ENCODE assay signal across 21 cellular contexts in genomic region chr18:1487457-1487856, GRCh38.
A peak's percentile ranks its signal among the peaks of the same experiment; 100 is the strongest.
DNase-seq lines count a peak whose midpoint lies in the region; ATAC-seq, FAIRE-seq and TF ChIP-seq lines count a peak whose summit lies in the region.
"Had no signal": no experiment of that assay in that cellular context is flagged by ENCODE, and none has a peak within 500 bp of the region (broad histone marks: within the 10 kb centered on the region; RNA-seq: fewer than 3 reads in every experiment).

No MANE protein-coding gene starts in this region.

- no peak overlapping the region for H3K4me2 ChIP-seq in K562 (ENCODE audit: insufficient read depth, low read length)
- H3K4me2 ChIP-seq: A549; BLaER1 treated with 17β-estradiol and CSF1 and Interleukin-3, amounts not matched to agents 10 nM and 100 nM had no signal

- no peak for DNase-seq in K562 (ENCODE audit: extremely low read depth in 1 of 4, low spot score in 3 of 4)
- no peak for DNase-seq in stimulated activated effector memory CD8-positive, alpha-beta T cell treated with anti-CD3 and anti-CD28 coated beads, Interleukin-12 subunit alpha, Interleukin-12 subunit beta, amount 100 ng/mL, for 72 hours (ENCODE audit: low spot score in 2 of 2)
- DNase-seq in urothelium cell line (ENCODE audit: low spot score) = no peak
- DNase-seq in NCI-H226 = no peak
- DNase-seq in colonic mucosa = no peak
- DNase-seq: AML-193; Caco-2; Calu3; CD4-positive, alpha-beta T cell; CD8-positive, alpha-beta T cell; DMS79 treated with DMSO at 0.1 percent for 48 hours; GF-D8 had no signal

- H3K4me1 Mint-ChIP-seq in stimulated activated effector memory CD8-positive, alpha-beta T cell treated with anti-CD3 and anti-CD28 coated beads, Interleukin-12 subunit alpha, Interleukin-12 subunit beta, amount 100 ng/mL, for 72 hours = no peaks in the 10 kb centered on the region
- H3K4me1 Mint-ChIP-seq: B cell had no signal

- in situ Hi-C loops in K562 (cut with MboI) = no loop called here

- TF ChIP-seq RAD21 in K562 (CRISPR knock-in tag; conservative IDR thresholded peaks at IDR 0.05 in 1 of 2, IDR thresholded peaks at IDR 0.05 in 1 of 2) = no peak

- no peaks in the 10 kb centered on the region for H3K9me3 ChIP-seq in K562 (replicated peaks; ENCODE audit: control insufficient read depth, insufficient read depth, low read depth, low read length)
- H3K9me3 ChIP-seq in colonic mucosa = no peaks in the 10 kb centered on the region
- H3K9me3 ChIP-seq: A549; BLaER1 treated with 17β-estradiol and CSF1 and Interleukin-3, amounts not matched to agents 10 nM and 100 nM; Caco-2 had no signal

- no peak overlapping the region for H3K27ac Mint-ChIP-seq in stimulated activated effector memory CD8-positive, alpha-beta T cell treated with anti-CD3 and anti-CD28 coated beads, Interleukin-12 subunit alpha, Interleukin-12 subunit beta, amount 100 ng/mL, for 72 hours
- H3K27ac Mint-ChIP-seq: B cell; CD4-positive, alpha-beta T cell; CD8-positive, alpha-beta T cell had no signal

- H3K79me2 ChIP-seq in K562 (ENCODE audit: control insufficient read depth, insufficient read depth, low read length) = no peaks in the 10 kb centered on the region

- H4K20me1 ChIP-seq in K562 (replicated peaks; ENCODE audit: control insufficient read depth, insufficient read depth, low read length) = no peaks in the 10 kb centered on the region
- H4K20me1 ChIP-seq: BLaER1 treated with 17β-estradiol and CSF1 and Interleukin-3, amounts not matched to agents 10 nM and 100 nM had no signal

- FAIRE-seq in K562 (lab: Jason Lieb, UNC) = no peak
- peak; percentile 95 for FAIRE-seq in urothelium cell line (lab: Jason Lieb, UNC)
- FAIRE-seq: A549, D721Med, G401.6, GM12891, GM19239 had no signal

- no peak for TF ChIP-seq EP300 in K562 (IDR thresholded peaks at IDR 0.05; ENCODE audit: low read length)

- CTCF ChIA-PET in K562 (lab: Yijun Ruan, JAX; ENCODE audit: low intra/inter-chr PET ratio) = no interaction called here

- H3K36me3 ChIP-seq in K562 (ENCODE audit: control insufficient read depth, insufficient read depth, low read length) = no peaks in the 10 kb centered on the region
- H3K36me3 ChIP-seq in colonic mucosa = no peaks in the 10 kb centered on the region
- H3K36me3 ChIP-seq: BLaER1 treated with 17β-estradiol and CSF1 and Interleukin-3, amounts not matched to agents 10 nM and 100 nM had no signal

- POLR2A ChIA-PET in K562 (lab: Yijun Ruan, JAX) = interaction anchor here (2.1 kb wide), 1 partner anchor 12 kb away, joined by 8 read pairs; no protein-coding TSS in a partner anchor

- peak overlapping the region; percentile 41; the same call in 1 of the 2 replicates for H2AFZ ChIP-seq in K562 (ENCODE audit: low read depth, low read length)

- intact Hi-C loops in K562 (cut with micrococcal nuclease) (no loop called here), colonic mucosa (cut with DNase I) (no loop called here)

- H3K9ac ChIP-seq in K562 (ENCODE audit: insufficient read depth in 1 of 2, low read depth in 2 of 2, low read length in 2 of 2) (no peak overlapping the region), colonic mucosa (ENCODE audit: low read depth in 2 of 2, low read length in 2 of 2) (no peak overlapping the region)
- H3K9ac ChIP-seq: BLaER1 treated with 17β-estradiol and CSF1 and Interleukin-3, amounts not matched to agents 10 nM and 100 nM had no signal

- 44% methylated on average over 2 of the region's 2 CpGs for WGBS in K562 (ENCODE audit: insufficient coverage, low coverage, missing lambda C conversion rate)

- H3K4me3 ChIP-seq in K562 = no peak overlapping the region
- no peak overlapping the region for H3K4me3 ChIP-seq in colonic mucosa
- H3K4me3 ChIP-seq: A549; BLaER1 treated with 17β-estradiol and CSF1 and Interleukin-3, amounts not matched to agents 10 nM and 100 nM had no signal

- no peaks in the 10 kb centered on the region for H3K36me3 Mint-ChIP-seq in stimulated activated effector memory CD8-positive, alpha-beta T cell treated with anti-CD3 and anti-CD28 coated beads, Interleukin-12 subunit alpha, Interleukin-12 subunit beta, amount 100 ng/mL, for 72 hours
- H3K36me3 Mint-ChIP-seq: CD8-positive, alpha-beta T cell had no signal

- H3K27me3 ChIP-seq in K562 (ENCODE audit: control insufficient read depth in 2 of 2, insufficient read depth in 2 of 2, low read length in 2 of 2) (no peaks in the 10 kb centered on the region), colonic mucosa (no peaks in the 10 kb centered on the region)
- H3K27me3 ChIP-seq: BLaER1 treated with 17β-estradiol and CSF1 and Interleukin-3, amounts not matched to agents 10 nM and 100 nM had no signal

- peak; percentile 54; the same call in 1 of the 3 replicates for ATAC-seq in K562
- peak; percentile 39 for ATAC-seq in stimulated activated effector memory CD8-positive, alpha-beta T cell treated with anti-CD3 and anti-CD28 coated beads, Interleukin-12 subunit alpha, Interleukin-12 subunit beta, amount 100 ng/mL, for 72 hours
- ATAC-seq: A549; CD8-positive, alpha-beta T cell had no signal

- no TSS peak for BruUV-seq in K562 (replicated peaks; lab: Mats Ljungman, UMichigan)

- H3K9me3 Mint-ChIP-seq in stimulated activated effector memory CD8-positive, alpha-beta T cell treated with anti-CD3 and anti-CD28 coated beads, Interleukin-12 subunit alpha, Interleukin-12 subunit beta, amount 100 ng/mL, for 72 hours = peaks cover 7% of the 10 kb centered on the region

- no peak overlapping the region for H3K27ac ChIP-seq in K562 (ENCODE audit: extremely low read depth, low read depth, low read length)
- H3K27ac ChIP-seq in colonic mucosa = no peak overlapping the region
- H3K27ac ChIP-seq: 22Rv1; A549; BLaER1 treated with 17β-estradiol and CSF1 and Interleukin-3, amounts not matched to agents 10 nM and 100 nM; C4-2B had no signal

- TF ChIP-seq CTCF in K562 (IDR thresholded peaks at IDR 0.05 in 2 of 3, conservative IDR thresholded peaks at IDR 0.05 in 1 of 3; ENCODE audit: insufficient read depth in 2 of 3, low read depth in 1 of 3, low read length in 3 of 3) (no peak), colonic mucosa (IDR thresholded peaks at IDR 0.05) (no peak)

- no peaks in the 10 kb centered on the region for H3K9me1 ChIP-seq in K562 (ENCODE audit: control insufficient read depth, insufficient read depth, low read length)

- H3K4me3 Mint-ChIP-seq in stimulated activated effector memory CD8-positive, alpha-beta T cell treated with anti-CD3 and anti-CD28 coated beads, Interleukin-12 subunit alpha, Interleukin-12 subunit beta, amount 100 ng/mL, for 72 hours = no peak overlapping the region
- H3K4me3 Mint-ChIP-seq: B cell; CD4-positive, alpha-beta T cell; CD8-positive, alpha-beta T cell had no signal

- H3K4me1 ChIP-seq in K562 (replicated peaks in 1 of 2; ENCODE audit: control insufficient read depth in 2 of 2, insufficient read depth in 2 of 2, low read length in 2 of 2) = no peaks in the 10 kb centered on the region; a peak in 1 of 5 replicates
- no peaks in the 10 kb centered on the region for H3K4me1 ChIP-seq in colonic mucosa
- H3K4me1 ChIP-seq: A549; BLaER1 treated with 17β-estradiol and CSF1 and Interleukin-3, amounts not matched to agents 10 nM and 100 nM; Caco-2 had no signal

- no peak for TF ChIP-seq POLR2A in K562 (conservative IDR thresholded peaks at IDR 0.05)

TF ChIP-seq in K562, 482 proteins besides CTCF, POLR2A, EP300 and RAD21 (continues in another document):
- no peak for TF ChIP-seq CEBPG (CRISPR knock-in tag; IDR thresholded peaks at IDR 0.05)
- TF ChIP-seq CEBPG (tag; conservative IDR thresholded peaks at IDR 0.05 in 1 of 2, IDR thresholded peaks at IDR 0.05 in 1 of 2) = 0 out of 4 replicates have a peak, but pooled peaks have one; percentile 15 to 41
